Comparison of ENCODE assay signal across 22 cellular contexts in the genomic region with DNA sequence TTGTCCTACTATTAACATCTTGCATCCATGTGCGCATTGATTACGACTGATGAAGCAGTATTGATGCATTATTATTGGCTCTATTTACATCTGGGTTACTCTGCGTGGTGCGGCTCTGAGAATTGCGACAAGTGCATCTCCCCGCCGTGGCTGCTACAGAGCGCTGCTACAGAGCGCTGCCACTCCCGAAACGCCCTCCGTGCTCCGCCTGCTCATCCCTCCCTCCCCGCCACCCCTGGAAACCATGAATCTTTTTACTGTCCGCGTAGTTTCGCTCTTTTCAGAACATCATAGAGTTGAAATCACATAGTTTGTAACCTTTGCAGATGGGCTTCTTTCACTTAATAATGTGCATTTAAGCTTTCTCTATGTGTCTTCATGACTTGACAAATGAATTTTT.
"Had no signal": no experiment of that assay in that cellular context is flagged by ENCODE, and none has a peak within 500 bp of the region (broad histone marks: within the 10 kb centered on the region; RNA-seq: fewer than 3 reads in every experiment).

No MANE protein-coding gene starts in this region.

- H3K4me3 Mint-ChIP-seq: natural killer cell; nephron progenitor cell; neural progenitor cell; stimulated activated naive CD8-positive, alpha-beta T cell treated with anti-CD3 and anti-CD28 coated beads, Interleukin-15, Interleukin-2, amounts not matched to agents 100 ng/mL and 50 ng/mL, for 24 hours; type B pancreatic cell had no signal

- H3K36me3 Mint-ChIP-seq: memory B cell; natural killer cell; neural progenitor cell; stimulated activated effector memory CD8-positive, alpha-beta T cell treated with anti-CD3 and anti-CD28 coated beads, Interleukin-12 subunit alpha, Interleukin-12 subunit beta, amount 100 ng/mL, for 72 hours; type B pancreatic cell had no signal

- H3K27ac Mint-ChIP-seq: memory B cell, natural killer cell, neural progenitor cell, type B pancreatic cell had no signal

- H3K9me3 ChIP-seq: heart right ventricle, left ventricle myocardium inferior, neutrophil, ovary, right atrium auricular region, right lobe of liver, tibial nerve, uterus had no signal

- ATAC-seq: heart right ventricle, right lobe of liver had no signal

- H3K9me3 Mint-ChIP-seq: memory B cell; natural killer cell; stimulated activated effector memory CD8-positive, alpha-beta T cell treated with anti-CD3 and anti-CD28 coated beads, Interleukin-12 subunit alpha, Interleukin-12 subunit beta, amount 100 ng/mL, for 72 hours; stimulated activated naive CD8-positive, alpha-beta T cell treated with anti-CD3 and anti-CD28 coated beads, Interleukin-15, Interleukin-2, amounts not matched to agents 100 ng/mL and 50 ng/mL, for 24 hours; type B pancreatic cell had no signal

- H2AFZ ChIP-seq: hepatocyte, neural progenitor cell had no signal

- H3K27me3 ChIP-seq: neural progenitor cell, ovary, right atrium auricular region, right lobe of liver, tibial nerve, uterus had no signal

- H3K9ac ChIP-seq: neural progenitor cell had no signal

- H3K79me2 ChIP-seq: hepatocyte had no signal

- H3K27ac ChIP-seq: heart right ventricle, hepatocyte, left ventricle myocardium inferior, neural progenitor cell, neutrophil, ovary, right atrium auricular region, right lobe of liver, skin epidermis, tibial nerve, uterus had no signal

- H3K4me1 Mint-ChIP-seq: natural killer cell had no signal

- H3K4me1 ChIP-seq: heart right ventricle, left ventricle myocardium inferior, right atrium auricular region, right lobe of liver, tibial nerve, uterus had no signal

- H3K4me3 ChIP-seq: heart right ventricle, hepatocyte, left ventricle myocardium inferior, neural progenitor cell, ovary, right atrium auricular region, right lobe of liver, skin epidermis, tibial nerve, uterus had no signal

- H3K36me3 ChIP-seq: heart right ventricle, left ventricle myocardium inferior, neural progenitor cell, neutrophil, ovary, right atrium auricular region, right lobe of liver, tibial nerve, uterus had no signal

- DNase-seq: heart right ventricle; islet precursor cell; left ventricle myocardium inferior; natural killer cell; nephron progenitor cell; occipital lobe; ovary; stimulated activated CD4-positive, alpha-beta T cell treated with anti-CD3 and anti-CD28 coated beads, Interleukin-4, amount 100 ng/mL, for 24 hours; stimulated activated naive CD4-positive, alpha-beta T cell; substantia nigra; uterus had no signal

- H3K4me2 ChIP-seq: hepatocyte, neural progenitor cell had no signal
